Comparison of ENCODE assay signal across 8 cellular contexts in the genomic region with DNA sequence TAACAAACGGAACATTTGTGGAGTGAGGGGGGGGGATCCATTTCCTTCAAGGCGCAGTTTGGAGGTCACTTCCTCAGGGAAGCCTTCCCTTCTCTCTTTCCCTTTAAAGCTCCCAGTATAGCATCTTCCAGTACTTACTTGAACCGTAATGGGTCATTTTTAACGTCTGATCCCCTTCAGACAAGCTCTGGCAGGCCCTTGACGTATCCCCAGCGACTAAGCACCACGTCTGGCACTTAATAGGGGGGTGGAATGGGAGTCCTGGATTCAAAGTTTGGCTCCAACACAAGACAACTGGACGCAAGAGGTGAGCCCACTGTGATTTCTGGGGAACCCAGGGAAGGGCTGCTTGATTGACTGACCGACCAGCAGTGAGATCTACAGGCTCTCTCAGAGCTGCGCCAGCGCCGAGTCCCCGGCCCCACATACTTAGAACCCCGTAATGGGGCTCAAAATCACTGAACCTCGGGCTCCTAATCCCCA. TPM values are rescaled to one million over a fixed set of nuclear protein-coding genes. Genes with fewer than 3 reads are reported as not detected.
DNase-seq lines count a peak whose midpoint lies in the region; ATAC-seq and TF ChIP-seq lines count a peak whose summit lies in the region.

No MANE protein-coding gene starts in this region.

- H3K4me1 Mint-ChIP-seq in activated CD4-positive, alpha-beta T cell treated with anti-CD3 and anti-CD28 coated beads for 36 hours = peaks cover 52% of the 10 kb centered on the region

- WGBS in ectodermal cell, 2 experiments = 0% methylated on average over 14 of the region's 15 CpGs
- 0 to 1% methylated on average over 15 of the region's 15 CpGs for WGBS in lung, 2 donors

- H3K27me3 Mint-ChIP-seq in activated CD4-positive, alpha-beta T cell treated with anti-CD3 and anti-CD28 coated beads for 36 hours = no peaks in the 10 kb centered on the region

- TF ChIP-seq CTCF in PC-9 (conservative IDR thresholded peaks at IDR 0.05) = no peak
- no peak for TF ChIP-seq CTCF in lung (IDR thresholded peaks at IDR 0.05; ENCODE audit: control extremely low read depth, extremely low read depth)
- peak; percentile 3 for TF ChIP-seq CTCF in upper lobe of right lung (IDR thresholded peaks at IDR 0.05)

- peak overlapping the region; percentile 97 for H3K4me3 Mint-ChIP-seq in activated CD4-positive, alpha-beta T cell treated with anti-CD3 and anti-CD28 coated beads for 36 hours

- H3K27ac ChIP-seq in PC-9 (peak overlapping the region; percentile 89), ectodermal cell (ENCODE audit: insufficient read depth, low read depth, low read length, poor library complexity, severe bottlenecking) (peak overlapping the region; percentile 89), lung (ENCODE audit: low read depth in 1 of 2, low read length in 1 of 2) (peak overlapping the region; percentile 97), upper lobe of right lung (peak overlapping the region; percentile 96)

- H3K9me2 ChIP-seq in PC-9 (ENCODE audit: insufficient read depth) = no peaks in the 10 kb centered on the region

- H3K27ac Mint-ChIP-seq in activated CD4-positive, alpha-beta T cell treated with anti-CD3 and anti-CD28 coated beads for 36 hours = peak overlapping the region; percentile 99

- peak overlapping the region; percentile 98 for H3K4me2 ChIP-seq in PC-9

- no peaks in the 10 kb centered on the region for H3K9me3 Mint-ChIP-seq in activated CD4-positive, alpha-beta T cell treated with anti-CD3 and anti-CD28 coated beads for 36 hours (ENCODE audit: low read depth)

- POLR2A ChIA-PET in activated CD4-positive, alpha-beta T cell treated with anti-CD3 and anti-CD28 coated beads for 36 hours (lab: Charles Lee) = interaction anchor here (0.8 to 1.0 kb wide), 2 partner anchors 18 to 296 kb away, joined by 3 to 4 read pairs; no protein-coding TSS in a partner anchor
- POLR2A ChIA-PET in PC-9 (lab: Charles Lee; ENCODE audit: unreplicated experiment) = interaction anchor here (0.6 kb wide), 1 partner anchor 28 kb away, joined by 13 read pairs; no protein-coding TSS in a partner anchor

- H2AFZ ChIP-seq in PC-9 = no peak overlapping the region

- CTCF ChIA-PET in activated CD4-positive, alpha-beta T cell treated with anti-CD3 and anti-CD28 coated beads for 36 hours (lab: Charles Lee) = interaction anchor here (0.6 kb wide), 1 partner anchor 91 kb away, joined by 3 read pairs; no protein-coding TSS in a partner anchor
- CTCF ChIA-PET in PC-9 (lab: Charles Lee) = no interaction called here

- H3K36me3 Mint-ChIP-seq in activated CD4-positive, alpha-beta T cell treated with anti-CD3 and anti-CD28 coated beads for 36 hours (ENCODE audit: low read depth) = peaks cover 42% of the 10 kb centered on the region

- H3K79me2 ChIP-seq in PC-9 (ENCODE audit: low read depth) = peaks cover 94% of the 10 kb centered on the region

- H3K9me3 ChIP-seq in PC-9 (ENCODE audit: insufficient read depth, low read depth) = no peaks in the 10 kb centered on the region
- H3K9me3 ChIP-seq in ectodermal cell (ENCODE audit: control insufficient read depth, low read length) = no peaks in the 10 kb centered on the region
- H3K9me3 ChIP-seq in lung (ENCODE audit: control insufficient read depth in 2 of 2, insufficient read depth in 1 of 2, low read length in 1 of 2) = no peaks in the 10 kb centered on the region
- no peaks in the 10 kb centered on the region for H3K9me3 ChIP-seq in upper lobe of right lung

- H3F3A ChIP-seq in PC-9 (ENCODE audit: insufficient read depth, low read depth) = peaks cover 10% of the 10 kb centered on the region; the same call in 1 of the 2 replicates

- peak; percentile 17 for ATAC-seq in activated CD4-positive, alpha-beta T cell treated with anti-CD3 and anti-CD28 coated beads for 36 hours
- ATAC-seq in HG02852 (IDR thresholded peaks at IDR 0.05; ENCODE audit: unreplicated experiment) = peak; percentile 10
- ATAC-seq in lung (ENCODE audit: insufficient read depth, low FRiP score) = no peak
- peak; percentile 10 for ATAC-seq in upper lobe of right lung

- H3K36me3 ChIP-seq in PC-9 (ENCODE audit: low read depth) (peaks cover 36% of the 10 kb centered on the region), ectodermal cell (ENCODE audit: control insufficient read depth, insufficient read depth, low read length) (no peaks in the 10 kb centered on the region), lung (ENCODE audit: control insufficient read depth in 2 of 2, insufficient read depth in 2 of 2, low read length in 2 of 2) (no peaks in the 10 kb centered on the region), upper lobe of right lung (peaks cover 6% of the 10 kb centered on the region)

- H3K4me3 ChIP-seq in PC-9 (peak overlapping the region; percentile 99), ectodermal cell (ENCODE audit: insufficient read depth, low read depth, low read length) (peak overlapping the region; percentile 95), lung (peak overlapping the region; percentile 91), upper lobe of right lung (peak overlapping the region; percentile 89)

- TSS peak; percentile 41 for BruUV-seq in PC-9 (replicated peaks; lab: Mats Ljungman, UMichigan)

- H3K27me3 ChIP-seq in PC-9 (ENCODE audit: insufficient read depth, low read depth) (no peaks in the 10 kb centered on the region), ectodermal cell (ENCODE audit: control insufficient read depth, insufficient read depth, low read length, poor library complexity, severe bottlenecking) (no peaks in the 10 kb centered on the region), lung (ENCODE audit: control insufficient read depth, insufficient read depth) (no peaks in the 10 kb centered on the region), upper lobe of right lung (no peaks in the 10 kb centered on the region)

- H4K20me1 ChIP-seq in PC-9 (ENCODE audit: insufficient read depth) = peaks cover 40% of the 10 kb centered on the region

- no peak for DNase-seq in activated CD4-positive, alpha-beta T cell treated with anti-CD3 and anti-CD28 coated beads for 36 hours
- no peak for DNase-seq in activated CD4-positive, alpha-beta T cell treated with anti-CD3 and anti-CD28 coated beads for 1 hour
- DNase-seq in PC-9 (no peak), lung (ENCODE audit: low spot score) (no peak), upper lobe of right lung (no peak)
- DNase-seq in NK-92 treated with Interleukin-12 subunit alpha and Interleukin-12 subunit beta, amount 100 ng/mL, for 24 hours (lab: John Stamatoyannopoulos, UW) = no peak

- peaks cover 38% of the 10 kb centered on the region for H3K4me1 ChIP-seq in PC-9 (replicated peaks; ENCODE audit: insufficient read depth)
- H3K4me1 ChIP-seq in ectodermal cell (ENCODE audit: control insufficient read depth, insufficient read depth, low read length) = peaks cover 10% of the 10 kb centered on the region
- H3K4me1 ChIP-seq in lung (ENCODE audit: control insufficient read depth in 2 of 2, insufficient read depth in 2 of 2, low read length in 2 of 2) = peaks cover 8 to 10% of the 10 kb centered on the region in 2 donors
- H3K4me1 ChIP-seq in upper lobe of right lung = peaks cover 42% of the 10 kb centered on the region

- intact Hi-C loops in activated CD4-positive, alpha-beta T cell treated with anti-CD3 and anti-CD28 coated beads for 36 hours (cut with DNase I, micrococcal nuclease) = loop anchor here (1.0 to 10.0 kb wide), 20 partner anchors 15 to 1172 kb away; partner anchors contain the start of genes AZIN2 (in 1 of the 2), BSDC1 (in 1 of the 2), EIF3I (in 1 of the 2) and HDAC1 (in 1 of the 2)
- intact Hi-C loops in PC-9 (cut with micrococcal nuclease; ENCODE audit: unreplicated experiment) = loop anchor here (1.0 to 10.0 kb wide), 6 partner anchors 18 to 422 kb away; partner anchors contain the start of genes BSDC1 and RBBP4
- intact Hi-C loops in upper lobe of right lung (cut with DNase I) = no loop called here

RNA-seq across cellular contexts. Expression of gene YARS1, which starts 0.4 kb away (rescaled TPM):
- total RNA-seq in activated CD4-positive, alpha-beta T cell treated with anti-CD3 and anti-CD28 coated beads for 36 hours = 100 to 1,000 TPM; 259 to 309 TPM
- 180 and 187 TPM in 2 replicates for total RNA-seq in PC-9 (2021)
- 95.1 TPM for polyA plus RNA-seq in ectodermal cell (2013, experiment 1 of 4)
- polyA plus RNA-seq in ectodermal cell (2013, experiment 2 of 4) = 112 TPM
- 75.9 TPM for polyA plus RNA-seq in ectodermal cell (2013, experiment 3 of 4)
- polyA plus RNA-seq in ectodermal cell (2013, experiment 4 of 4) = 89.1 TPM
- 100 to 1,000 TPM in 1 of 2 donors, 10 to 100 TPM in 1; 61.2 to 151 TPM for total RNA-seq in lung
- polyA plus RNA-seq in lung = 10 to 100 TPM; 68.5 to 87.1 TPM
- 111 TPM for total RNA-seq in upper lobe of right lung

RNA-seq across cellular contexts. Expression of gene S100PBP, which starts 0.7 kb away (rescaled TPM):
- 10 to 100 TPM; 27.9 to 34.3 TPM for total RNA-seq in activated CD4-positive, alpha-beta T cell treated with anti-CD3 and anti-CD28 coated beads for 36 hours
- total RNA-seq in PC-9 (2021) (42.4 and 47.0 TPM in 2 replicates), lung (10 to 100 TPM; 28.8 to 56.6 TPM), upper lobe of right lung (34.9 TPM)
- polyA plus RNA-seq in ectodermal cell (2013, experiment 1 of 4) = 55.4 TPM
- polyA plus RNA-seq in ectodermal cell (2013, experiment 2 of 4) = 52.6 TPM
- polyA plus RNA-seq in ectodermal cell (2013, experiment 3 of 4) = 34.3 TPM
- polyA plus RNA-seq in ectodermal cell (2013, experiment 4 of 4) = 36.8 TPM
- polyA plus RNA-seq in lung = 10 to 100 TPM in 1 of 2 donors, 1 to 10 TPM in 1; 7.4 to 13.1 TPM

RNA-seq across cellular contexts. Expression of gene FNDC5, which starts 54.0 kb away (rescaled TPM):
- total RNA-seq in activated CD4-positive, alpha-beta T cell treated with anti-CD3 and anti-CD28 coated beads for 36 hours = not detected
- not detected in 2 replicates for total RNA-seq in PC-9 (2021)
- polyA plus RNA-seq in ectodermal cell (2013, experiment 1 of 4) = 31.8 TPM
- polyA plus RNA-seq in ectodermal cell (2013, experiment 2 of 4) = 35.5 TPM
- 28.4 TPM for polyA plus RNA-seq in ectodermal cell (2013, experiment 3 of 4)
- 40.0 TPM for polyA plus RNA-seq in ectodermal cell (2013, experiment 4 of 4)
- 1 to 10 TPM in 1 of 2 donors, under 1 TPM in 1; 0.18 to 5.3 TPM for total RNA-seq in lung
- under 1 TPM; 0.10 to 0.31 TPM for polyA plus RNA-seq in lung
- total RNA-seq in upper lobe of right lung = 1.5 TPM
